In the genomic region with DNA sequence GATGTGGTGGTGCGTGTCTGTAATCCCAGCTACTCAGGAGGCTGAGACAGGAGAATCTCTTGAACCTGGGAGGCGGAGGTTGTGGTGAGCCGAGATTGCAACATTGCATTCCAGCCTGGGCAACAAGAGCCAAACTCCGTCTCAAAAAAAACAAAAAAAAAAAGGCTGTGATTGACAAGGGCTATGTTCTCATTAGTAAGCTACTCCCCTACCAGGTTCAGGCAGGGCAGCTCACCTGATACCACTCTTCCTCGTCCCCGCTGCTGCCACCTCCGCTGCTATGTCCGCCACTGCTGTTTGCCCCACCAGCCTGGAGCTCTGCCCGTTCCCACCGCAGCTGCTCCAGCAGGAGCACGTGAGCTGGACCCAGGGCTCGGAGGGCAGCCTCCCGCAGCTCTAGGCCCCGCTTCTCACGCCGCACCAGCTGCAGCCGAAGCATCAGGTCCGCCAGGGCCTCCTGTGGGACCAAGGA, we compare ENCODE assay signal across 1 cellular context.
A peak's percentile ranks its signal among the peaks of the same experiment; 100 is the strongest.
TF ChIP-seq lines count a peak whose summit lies in the region.

No MANE protein-coding gene starts in this region.

TF ChIP-seq in HepG2, 621 proteins besides CTCF, POLR2A, EP300 and RAD21 (continued from another document and continues in another):
- TF ChIP-seq, protein P1, sequence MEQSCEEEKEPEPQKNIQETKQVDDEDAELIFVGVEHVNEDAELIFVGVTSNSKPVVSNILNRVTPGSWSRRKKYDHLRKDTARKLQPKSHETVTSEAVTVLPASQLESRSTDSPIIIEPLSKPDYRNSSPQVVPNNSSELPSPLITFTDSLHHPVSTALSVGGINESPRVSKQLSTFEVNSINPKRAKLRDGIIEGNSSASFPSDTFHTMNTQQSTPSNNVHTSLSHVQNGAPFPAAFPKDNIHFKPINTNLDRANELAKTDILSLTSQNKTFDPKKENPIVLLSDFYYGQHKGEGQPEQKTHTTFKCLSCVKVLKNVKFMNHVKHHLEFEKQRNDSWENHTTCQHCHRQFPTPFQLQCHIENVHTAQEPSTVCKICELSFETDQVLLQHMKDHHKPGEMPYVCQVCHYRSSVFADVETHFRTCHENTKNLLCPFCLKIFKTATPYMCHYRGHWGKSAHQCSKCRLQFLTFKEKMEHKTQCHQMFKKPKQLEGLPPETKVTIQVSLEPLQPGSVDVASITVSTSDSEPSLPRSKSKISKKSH (CRISPR knock-in tag; IDR thresholded peaks at IDR 0.05; ENCODE audit: borderline replicate concordance) = peak; percentile 30; the same call in 1 of the 2 replicates
- no peak for TF ChIP-seq GATAD1 (CRISPR knock-in tag; IDR thresholded peaks at IDR 0.05)
- TF ChIP-seq TEAD3 (CRISPR knock-in tag; optimal IDR thresholded peaks at IDR 0.05; ENCODE audit: borderline replicate concordance) = peak; percentile 91
- peak; percentile 61 for TF ChIP-seq ZNF121 (CRISPR knock-in tag; IDR thresholded peaks at IDR 0.05)
- peak; percentile 44; the same call in 1 of the 2 replicates for TF ChIP-seq RCOR2 (CRISPR knock-in tag; IDR thresholded peaks at IDR 0.05)
- peak; percentile 19; the same call in 1 of the 2 replicates for TF ChIP-seq IRF2 (CRISPR knock-in tag; IDR thresholded peaks at IDR 0.05)
- 0 out of 2 replicates have a peak, but pooled peaks have one; percentile 33 for TF ChIP-seq FOSL2 (CRISPR knock-in tag; IDR thresholded peaks at IDR 0.05)
- TF ChIP-seq, protein P2, sequence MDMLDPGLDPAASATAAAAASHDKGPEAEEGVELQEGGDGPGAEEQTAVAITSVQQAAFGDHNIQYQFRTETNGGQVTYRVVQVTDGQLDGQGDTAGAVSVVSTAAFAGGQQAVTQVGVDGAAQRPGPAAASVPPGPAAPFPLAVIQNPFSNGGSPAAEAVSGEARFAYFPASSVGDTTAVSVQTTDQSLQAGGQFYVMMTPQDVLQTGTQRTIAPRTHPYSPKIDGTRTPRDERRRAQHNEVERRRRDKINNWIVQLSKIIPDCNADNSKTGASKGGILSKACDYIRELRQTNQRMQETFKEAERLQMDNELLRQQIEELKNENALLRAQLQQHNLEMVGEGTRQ (IDR thresholded peaks at IDR 0.05; ENCODE audit: low read depth, low read length) = no peak
- TF ChIP-seq, protein P2 (CRISPR knock-in tag; IDR thresholded peaks at IDR 0.05; ENCODE audit: borderline replicate concordance) = peak; percentile 73; the same call in 1 of the 2 replicates
- TF ChIP-seq HNRNPL (IDR thresholded peaks at IDR 0.05; ENCODE audit: low read depth, low read length) = peak; percentile 75; the same call in 1 of the 2 replicates
- TF ChIP-seq FOXK2 (IDR thresholded peaks at IDR 0.05) = no peak
- TF ChIP-seq FOXA3 (CRISPR knock-in tag; IDR thresholded peaks at IDR 0.05) = 0 out of 2 replicates have a peak, but pooled peaks have one; percentile 22
- TF ChIP-seq CEBPG (CRISPR knock-in tag; IDR thresholded peaks at IDR 0.05) = peak; percentile 76
- TF ChIP-seq BHLHE40 (IDR thresholded peaks at IDR 0.05; ENCODE audit: low read length) = peak; percentile 91
- TF ChIP-seq ZNF747 (CRISPR knock-in tag; IDR thresholded peaks at IDR 0.05; ENCODE audit: borderline replicate concordance) = 0 out of 2 replicates have a peak, but pooled peaks have one; percentile 67
- peak; percentile 71; the same call in 1 of the 2 replicates for TF ChIP-seq MYC (CRISPR knock-in tag; IDR thresholded peaks at IDR 0.05; ENCODE audit: borderline replicate concordance)
- TF ChIP-seq MAFF (IDR thresholded peaks at IDR 0.05; ENCODE audit: low read depth, low read length) = no peak
- TF ChIP-seq ZNF644 (CRISPR knock-in tag; IDR thresholded peaks at IDR 0.05; ENCODE audit: low read depth) = peak; percentile 38; the same call in 1 of the 2 replicates
- TF ChIP-seq, protein P3, sequence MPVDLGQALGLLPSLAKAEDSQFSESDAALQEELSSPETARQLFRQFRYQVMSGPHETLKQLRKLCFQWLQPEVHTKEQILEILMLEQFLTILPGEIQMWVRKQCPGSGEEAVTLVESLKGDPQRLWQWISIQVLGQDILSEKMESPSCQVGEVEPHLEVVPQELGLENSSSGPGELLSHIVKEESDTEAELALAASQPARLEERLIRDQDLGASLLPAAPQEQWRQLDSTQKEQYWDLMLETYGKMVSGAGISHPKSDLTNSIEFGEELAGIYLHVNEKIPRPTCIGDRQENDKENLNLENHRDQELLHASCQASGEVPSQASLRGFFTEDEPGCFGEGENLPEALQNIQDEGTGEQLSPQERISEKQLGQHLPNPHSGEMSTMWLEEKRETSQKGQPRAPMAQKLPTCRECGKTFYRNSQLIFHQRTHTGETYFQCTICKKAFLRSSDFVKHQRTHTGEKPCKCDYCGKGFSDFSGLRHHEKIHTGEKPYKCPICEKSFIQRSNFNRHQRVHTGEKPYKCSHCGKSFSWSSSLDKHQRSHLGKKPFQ (CRISPR knock-in tag; IDR thresholded peaks at IDR 0.05; ENCODE audit: insufficient replicate concordance) = peak; percentile 24
- TF ChIP-seq CREM (IDR thresholded peaks at IDR 0.05) = no peak
- TF ChIP-seq CREM (CRISPR knock-in tag; IDR thresholded peaks at IDR 0.05) = no peak
- TF ChIP-seq KMT2B (CRISPR knock-in tag; IDR thresholded peaks at IDR 0.05) = 0 out of 2 replicates have a peak, but pooled peaks have one; percentile 26
- TF ChIP-seq HNRNPUL1 (IDR thresholded peaks at IDR 0.05; ENCODE audit: low read depth, low read length) = no peak
- TF ChIP-seq SPEN (CRISPR knock-in tag; IDR thresholded peaks at IDR 0.05; ENCODE audit: low read depth) = peak; percentile 43; the same call in 1 of the 2 replicates
- peak; percentile 49 for TF ChIP-seq XRCC5 (optimal IDR thresholded peaks at IDR 0.05; ENCODE audit: low read length)
- no peak for TF ChIP-seq EEA1 (CRISPR knock-in tag; IDR thresholded peaks at IDR 0.05; ENCODE audit: borderline replicate concordance)
- TF ChIP-seq, protein P4, sequence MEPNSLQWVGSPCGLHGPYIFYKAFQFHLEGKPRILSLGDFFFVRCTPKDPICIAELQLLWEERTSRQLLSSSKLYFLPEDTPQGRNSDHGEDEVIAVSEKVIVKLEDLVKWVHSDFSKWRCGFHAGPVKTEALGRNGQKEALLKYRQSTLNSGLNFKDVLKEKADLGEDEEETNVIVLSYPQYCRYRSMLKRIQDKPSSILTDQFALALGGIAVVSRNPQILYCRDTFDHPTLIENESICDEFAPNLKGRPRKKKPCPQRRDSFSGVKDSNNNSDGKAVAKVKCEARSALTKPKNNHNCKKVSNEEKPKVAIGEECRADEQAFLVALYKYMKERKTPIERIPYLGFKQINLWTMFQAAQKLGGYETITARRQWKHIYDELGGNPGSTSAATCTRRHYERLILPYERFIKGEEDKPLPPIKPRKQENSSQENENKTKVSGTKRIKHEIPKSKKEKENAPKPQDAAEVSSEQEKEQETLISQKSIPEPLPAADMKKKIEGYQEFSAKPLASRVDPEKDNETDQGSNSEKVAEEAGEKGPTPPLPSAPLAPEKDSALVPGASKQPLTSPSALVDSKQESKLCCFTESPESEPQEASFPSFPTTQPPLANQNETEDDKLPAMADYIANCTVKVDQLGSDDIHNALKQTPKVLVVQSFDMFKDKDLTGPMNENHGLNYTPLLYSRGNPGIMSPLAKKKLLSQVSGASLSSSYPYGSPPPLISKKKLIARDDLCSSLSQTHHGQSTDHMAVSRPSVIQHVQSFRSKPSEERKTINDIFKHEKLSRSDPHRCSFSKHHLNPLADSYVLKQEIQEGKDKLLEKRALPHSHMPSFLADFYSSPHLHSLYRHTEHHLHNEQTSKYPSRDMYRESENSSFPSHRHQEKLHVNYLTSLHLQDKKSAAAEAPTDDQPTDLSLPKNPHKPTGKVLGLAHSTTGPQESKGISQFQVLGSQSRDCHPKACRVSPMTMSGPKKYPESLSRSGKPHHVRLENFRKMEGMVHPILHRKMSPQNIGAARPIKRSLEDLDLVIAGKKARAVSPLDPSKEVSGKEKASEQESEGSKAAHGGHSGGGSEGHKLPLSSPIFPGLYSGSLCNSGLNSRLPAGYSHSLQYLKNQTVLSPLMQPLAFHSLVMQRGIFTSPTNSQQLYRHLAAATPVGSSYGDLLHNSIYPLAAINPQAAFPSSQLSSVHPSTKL (CRISPR knock-in tag; IDR thresholded peaks at IDR 0.05) = peak; percentile 37; the same call in 1 of the 2 replicates
- TF ChIP-seq, protein P5, sequence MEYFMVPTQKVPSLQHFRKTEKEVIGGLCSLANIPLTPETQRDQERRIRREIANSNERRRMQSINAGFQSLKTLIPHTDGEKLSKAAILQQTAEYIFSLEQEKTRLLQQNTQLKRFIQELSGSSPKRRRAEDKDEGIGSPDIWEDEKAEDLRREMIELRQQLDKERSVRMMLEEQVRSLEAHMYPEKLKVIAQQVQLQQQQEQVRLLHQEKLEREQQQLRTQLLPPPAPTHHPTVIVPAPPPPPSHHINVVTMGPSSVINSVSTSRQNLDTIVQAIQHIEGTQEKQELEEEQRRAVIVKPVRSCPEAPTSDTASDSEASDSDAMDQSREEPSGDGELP (IDR thresholded peaks at IDR 0.05; ENCODE audit: borderline replicate concordance, low read depth) = peak; percentile 65; the same call in 1 of the 2 replicates
- TF ChIP-seq ELF1 (CRISPR knock-in tag; IDR thresholded peaks at IDR 0.05) = peak; percentile 20; the same call in 1 of the 2 replicates
- peak; percentile 30; the same call in 1 of the 2 replicates for TF ChIP-seq HNF4A (CRISPR knock-in tag; IDR thresholded peaks at IDR 0.05)
- TF ChIP-seq HOXD1 (CRISPR knock-in tag; IDR thresholded peaks at IDR 0.05) = no peak
- TF ChIP-seq HNRNPK (IDR thresholded peaks at IDR 0.05; ENCODE audit: low read depth, low read length, poor library complexity, severe bottlenecking) = no peak
- 0 out of 2 replicates have a peak, but pooled peaks have one; percentile 14 for TF ChIP-seq HDAC1 (CRISPR knock-in tag; IDR thresholded peaks at IDR 0.05)
- no peak for TF ChIP-seq YEATS4 (CRISPR knock-in tag; IDR thresholded peaks at IDR 0.05; ENCODE audit: borderline replicate concordance)
- TF ChIP-seq ZNF30 (CRISPR knock-in tag; IDR thresholded peaks at IDR 0.05) = no peak
- no peak for TF ChIP-seq ZNF34 (CRISPR knock-in tag; IDR thresholded peaks at IDR 0.05; ENCODE audit: borderline replicate concordance)
- TF ChIP-seq, protein P6, sequence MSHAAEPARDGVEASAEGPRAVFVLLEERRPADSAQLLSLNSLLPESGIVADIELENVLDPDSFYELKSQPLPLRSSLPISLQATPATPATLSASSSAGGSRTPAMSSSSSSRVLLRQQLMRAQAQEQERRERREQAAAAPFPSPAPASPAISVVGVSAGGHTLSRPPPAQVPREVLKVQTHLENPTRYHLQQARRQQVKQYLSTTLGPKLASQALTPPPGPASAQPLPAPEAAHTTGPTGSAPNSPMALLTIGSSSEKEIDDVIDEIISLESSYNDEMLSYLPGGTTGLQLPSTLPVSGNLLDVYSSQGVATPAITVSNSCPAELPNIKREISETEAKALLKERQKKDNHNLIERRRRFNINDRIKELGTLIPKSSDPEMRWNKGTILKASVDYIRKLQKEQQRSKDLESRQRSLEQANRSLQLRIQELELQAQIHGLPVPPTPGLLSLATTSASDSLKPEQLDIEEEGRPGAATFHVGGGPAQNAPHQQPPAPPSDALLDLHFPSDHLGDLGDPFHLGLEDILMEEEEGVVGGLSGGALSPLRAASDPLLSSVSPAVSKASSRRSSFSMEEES (CRISPR knock-in tag; IDR thresholded peaks at IDR 0.05) = peak; percentile 72; the same call in 1 of the 2 replicates
- TF ChIP-seq, protein P7, sequence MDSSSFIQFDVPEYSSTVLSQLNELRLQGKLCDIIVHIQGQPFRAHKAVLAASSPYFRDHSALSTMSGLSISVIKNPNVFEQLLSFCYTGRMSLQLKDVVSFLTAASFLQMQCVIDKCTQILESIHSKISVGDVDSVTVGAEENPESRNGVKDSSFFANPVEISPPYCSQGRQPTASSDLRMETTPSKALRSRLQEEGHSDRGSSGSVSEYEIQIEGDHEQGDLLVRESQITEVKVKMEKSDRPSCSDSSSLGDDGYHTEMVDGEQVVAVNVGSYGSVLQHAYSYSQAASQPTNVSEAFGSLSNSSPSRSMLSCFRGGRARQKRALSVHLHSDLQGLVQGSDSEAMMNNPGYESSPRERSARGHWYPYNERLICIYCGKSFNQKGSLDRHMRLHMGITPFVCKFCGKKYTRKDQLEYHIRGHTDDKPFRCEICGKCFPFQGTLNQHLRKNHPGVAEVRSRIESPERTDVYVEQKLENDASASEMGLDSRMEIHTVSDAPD (CRISPR knock-in tag; IDR thresholded peaks at IDR 0.05) = 0 out of 2 replicates have a peak, but pooled peaks have one; percentile 46
- TF ChIP-seq POGZ (CRISPR knock-in tag; IDR thresholded peaks at IDR 0.05) = 0 out of 2 replicates have a peak, but pooled peaks have one; percentile 21
- TF ChIP-seq SMC3 (IDR thresholded peaks at IDR 0.05; ENCODE audit: low read length) = no peak
- TF ChIP-seq, protein P8, sequence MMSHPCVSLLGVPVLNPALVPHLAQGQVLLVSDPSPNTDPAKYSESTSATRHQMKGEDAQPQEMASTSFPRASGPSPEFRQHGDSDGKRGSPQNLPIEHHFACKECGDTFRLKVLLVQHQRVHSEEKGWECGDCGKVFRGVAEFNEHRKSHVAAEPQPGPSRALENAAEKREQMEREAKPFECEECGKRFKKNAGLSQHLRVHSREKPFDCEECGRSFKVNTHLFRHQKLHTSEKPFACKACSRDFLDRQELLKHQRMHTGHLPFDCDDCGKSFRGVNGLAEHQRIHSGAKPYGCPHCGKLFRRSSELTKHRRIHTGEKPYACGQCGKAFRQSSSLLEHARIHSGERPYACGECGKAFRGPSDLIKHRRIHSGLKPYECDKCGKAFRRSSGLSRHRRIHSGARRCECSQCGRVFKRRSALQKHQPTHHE (CRISPR knock-in tag; IDR thresholded peaks at IDR 0.05; ENCODE audit: borderline replicate concordance) = no peak
